Comparison of ENCODE assay signal across 1 cellular context in genomic region chr17:1997146-1997586, GRCh38.
TF ChIP-seq lines count a peak whose summit lies in the region.

No MANE protein-coding gene starts in this region.

TF ChIP-seq in HEK293, 187 proteins besides CTCF, POLR2A, EP300 and RAD21 (continued from another document):
- TF ChIP-seq ZBTB44 (tag by site-specific recombination; IDR thresholded peaks at IDR 0.05) (peak; percentile 80), ZNF157 (tag by site-specific recombination; IDR thresholded peaks at IDR 0.05) (no peak)
